12 cellular contexts compared by ENCODE assay signal in genomic region chr11:120239713-120240640, GRCh38. TPM values are rescaled to one million over a fixed set of nuclear protein-coding genes. Genes with fewer than 3 reads are reported as not detected.
A peak's percentile ranks its signal among the peaks of the same experiment; 100 is the strongest.
DNase-seq lines count a peak whose midpoint lies in the region; ATAC-seq and TF ChIP-seq lines count a peak whose summit lies in the region.
"Had no signal": no experiment of that assay in that cellular context is flagged by ENCODE, and none has a peak within 500 bp of the region (broad histone marks: within the 10 kb centered on the region; RNA-seq: fewer than 3 reads in every experiment).

Gene POU2F3, plus strand, starts transcription at chr11:120240140. Its CDS starts 204 bp downstream, at chr11:120240344.

- no TSS peak for BruUV-seq in PC-3 (replicated peaks; lab: Mats Ljungman, UMichigan)

- WGBS in suprapubic skin: 8% methylated on average over 24 of the region's 66 CpGs

- H3K9ac ChIP-seq in PC-3 (ENCODE audit: low read length) (no peak within 1 kb of the TSS), iPS-15b (ENCODE audit: low read depth, low read length) (no peak within 1 kb of the TSS)

- intact Hi-C loops in PC-3 (cut with micrococcal nuclease): no loop called here

- ATAC-seq in PC-3 (no peak), GM21528 (IDR thresholded peaks at IDR 0.05; ENCODE audit: low FRiP score, unreplicated experiment) (no peak)

- no peaks in the 10 kb centered on the region for H3F3A ChIP-seq in PC-3 (ENCODE audit: low read length, unreplicated experiment)

- H3K36me3 ChIP-seq in PC-3 (ENCODE audit: low read depth, low read length) (no peaks in the 10 kb centered on the region), iPS-15b (ENCODE audit: control insufficient read depth, insufficient read depth, low read length) (no peaks in the 10 kb centered on the region), suprapubic skin (no peaks in the 10 kb centered on the region)

- peaks cover 30% of the 10 kb centered on the region for H3K4me1 Mint-ChIP-seq in T-helper 1 cell treated with Interleukin-12 subunit alpha and Interleukin-12 subunit beta and Interleukin-4 antibody, amounts not matched to agents 30 μg/mL and 1 μg/mL, for 36 hours (ENCODE audit: low read depth)

- H3K9me3 ChIP-seq in PC-3 (ENCODE audit: low read length) (no peaks in the 10 kb centered on the region), iPS-15b (ENCODE audit: control insufficient read depth, insufficient read depth, low read length) (no peaks in the 10 kb centered on the region), suprapubic skin (no peaks in the 10 kb centered on the region)

- peaks cover 87% of the 10 kb centered on the region for H3K27me3 Mint-ChIP-seq in T-helper 1 cell treated with Interleukin-12 subunit alpha and Interleukin-12 subunit beta and Interleukin-4 antibody, amounts not matched to agents 30 μg/mL and 1 μg/mL, for 36 hours (ENCODE audit: low read depth)

- no peaks in the 10 kb centered on the region for H3K79me2 ChIP-seq in PC-3 (ENCODE audit: low read length)

- DNase-seq in T-helper 1 cell (no peak), PC-3 (no peak), suprapubic skin (ENCODE audit: low spot score in 2 of 2) (no peak), foreskin melanocyte (no peak), amniotic stem cell (lab: John Stamatoyannopoulos, UW) (no peak)
- DNase-seq: activated T-cell treated with anti-CD3 and anti-CD28 coated beads, Interleukin-2, amount 50 U/mL, for 24 hours had no signal

- TF ChIP-seq EP300 in suprapubic skin (IDR thresholded peaks at IDR 0.05): no peak

- H3K4me3 ChIP-seq in PC-3 (ENCODE audit: low read length): no peak within 1 kb of the TSS
- peak within 1 kb of the TSS; percentile 58 for H3K4me3 ChIP-seq in iPS-15b (ENCODE audit: low read depth, low read length)
- peak within 1 kb of the TSS; percentile 46 for H3K4me3 ChIP-seq in suprapubic skin

- POLR2A ChIA-PET in PC-3 (lab: Charles Lee; ENCODE audit: unreplicated experiment): no interaction called here

- H3K4me3 Mint-ChIP-seq in T-helper 1 cell treated with Interleukin-12 subunit alpha and Interleukin-12 subunit beta and Interleukin-4 antibody, amounts not matched to agents 30 μg/mL and 1 μg/mL, for 36 hours: peak within 1 kb of the TSS; percentile 31
- H3K4me3 Mint-ChIP-seq: activated T-cell treated with anti-CD3 and anti-CD28 coated beads, Interleukin-2, amount 50 U/mL, for 24 hours; dendritic cell treated with granulocyte-macrophage colony-stimulating factor and Interleukin-4, amounts not matched to agents 40 ng/mL and 50 ng/mL, for 4 days had no signal

- CTCF ChIA-PET in PC-3 (lab: Charles Lee): interaction anchor here (2.2 kb wide), 1 partner anchor 61 kb away, joined by 7 read pairs; no protein-coding TSS in a partner anchor

- no peaks in the 10 kb centered on the region for H4K20me1 ChIP-seq in PC-3 (ENCODE audit: low read length)

- H3K9me2 ChIP-seq in PC-3 (replicated peaks; ENCODE audit: low read length): no peaks in the 10 kb centered on the region

- no peak within 1 kb of the TSS for H2AFZ ChIP-seq in PC-3 (ENCODE audit: low read length)

- H3K36me3 Mint-ChIP-seq in T-helper 1 cell treated with Interleukin-12 subunit alpha and Interleukin-12 subunit beta and Interleukin-4 antibody, amounts not matched to agents 30 μg/mL and 1 μg/mL, for 36 hours (ENCODE audit: low read depth): peaks cover 4% of the 10 kb centered on the region

- TF ChIP-seq CTCF in PC-3 (conservative IDR thresholded peaks at IDR 0.05; ENCODE audit: low read depth, low read length): peak; percentile 56
- no peak for TF ChIP-seq CTCF in suprapubic skin (IDR thresholded peaks at IDR 0.05)

- no peak within 1 kb of the TSS for H3K27ac Mint-ChIP-seq in T-helper 1 cell treated with Interleukin-12 subunit alpha and Interleukin-12 subunit beta and Interleukin-4 antibody, amounts not matched to agents 30 μg/mL and 1 μg/mL, for 36 hours
- H3K27ac Mint-ChIP-seq: activated T-cell treated with anti-CD3 and anti-CD28 coated beads, Interleukin-2, amount 50 U/mL, for 24 hours; dendritic cell treated with granulocyte-macrophage colony-stimulating factor and Interleukin-4, amounts not matched to agents 40 ng/mL and 50 ng/mL, for 4 days had no signal

- H3K27ac ChIP-seq in PC-3 (ENCODE audit: low read length): no peak within 1 kb of the TSS
- peak within 1 kb of the TSS; percentile 82 for H3K27ac ChIP-seq in suprapubic skin

- H3K4me2 ChIP-seq in PC-3 (ENCODE audit: low read length): peak within 1 kb of the TSS; percentile 42; the same call in 1 of the 2 replicates

- no peak for TF ChIP-seq POLR2A in suprapubic skin (IDR thresholded peaks at IDR 0.05)

- H3K4me1 ChIP-seq in PC-3 (ENCODE audit: insufficient read depth, low read length) (peaks cover 5% of the 10 kb centered on the region; the same call in 1 of the 2 replicates), iPS-15b (ENCODE audit: control insufficient read depth, insufficient read depth, low read length) (peaks cover 7% of the 10 kb centered on the region), suprapubic skin (peaks cover 55% of the 10 kb centered on the region)

- peaks cover 54% of the 10 kb centered on the region for H3K27me3 ChIP-seq in PC-3 (ENCODE audit: low read length)
- H3K27me3 ChIP-seq in iPS-15b (ENCODE audit: control insufficient read depth, insufficient read depth, low read length): peaks cover 39% of the 10 kb centered on the region
- H3K27me3 ChIP-seq in suprapubic skin: peaks cover 34% of the 10 kb centered on the region

- H3K9me3 Mint-ChIP-seq in T-helper 1 cell treated with Interleukin-12 subunit alpha and Interleukin-12 subunit beta and Interleukin-4 antibody, amounts not matched to agents 30 μg/mL and 1 μg/mL, for 36 hours: no peaks in the 10 kb centered on the region
- H3K9me3 Mint-ChIP-seq: activated T-cell treated with anti-CD3 and anti-CD28 coated beads, Interleukin-2, amount 50 U/mL, for 24 hours; dendritic cell treated with granulocyte-macrophage colony-stimulating factor and Interleukin-4, amounts not matched to agents 40 ng/mL and 50 ng/mL, for 4 days had no signal

RNA-seq across cellular contexts. Expression of gene POU2F3, which starts in this region (rescaled TPM):
- total RNA-seq in PC-3 (2014; rRNA removed): 0.62 and 0.81 TPM in 2 replicates
- 100 to 1,000 TPM in 2 of 4 donors, 10 to 100 TPM in 2; 58.2 to 219 (median 105) TPM for total RNA-seq in suprapubic skin
- total RNA-seq: LHCN-M2, mononuclear cell had no signal

Comparison
In these comparisons a context has a peak if more than half of its experiments do, and no peak if none do; other contexts are left out.
1. RNA of gene POU2F3 (total RNA-seq): 58.2 to 219 TPM in suprapubic skin; 0.62 to 0.81 TPM in PC-3; every median in the first group is over 10 times any median in the second.